ENCODE assay signal across 19 cellular contexts in genomic region chr19:16202320-16203255, GRCh38. TPM values are rescaled to one million over a fixed set of nuclear protein-coding genes. Genes with fewer than 3 reads are reported as not detected.
DNase-seq lines count a peak whose midpoint lies in the region; ATAC-seq, FAIRE-seq and TF ChIP-seq lines count a peak whose summit lies in the region.
"Had no signal": no experiment of that assay in that cellular context is flagged by ENCODE, and none has a peak within 500 bp of the region (broad histone marks: within the 10 kb centered on the region; RNA-seq: fewer than 3 reads in every experiment).

No MANE protein-coding gene starts in this region.

- CTCF ChIA-PET in K562 (lab: Yijun Ruan, JAX; ENCODE audit: low intra/inter-chr PET ratio): no interaction called here

- 80% methylated on average over 22 of the region's 22 CpGs for WGBS in K562 (ENCODE audit: insufficient coverage, low coverage, missing lambda C conversion rate)

- intact Hi-C loops in K562 (cut with micrococcal nuclease): no loop called here

- H3K4me1 Mint-ChIP-seq in IgD-negative memory B cell: peaks cover 19 to 32% (median 22%) of the 10 kb centered on the region in 3 donors
- H3K4me1 Mint-ChIP-seq in neural progenitor cell: peaks cover 12% of the 10 kb centered on the region

- no peaks in the 10 kb centered on the region for H3K27me3 Mint-ChIP-seq in IgD-negative memory B cell
- H3K27me3 Mint-ChIP-seq in neural progenitor cell (ENCODE audit: insufficient read depth, low read depth): no peaks in the 10 kb centered on the region
- H3K27me3 Mint-ChIP-seq: activated naive CD4-positive, alpha-beta T cell treated with anti-CD3 and anti-CD28 coated beads, Interleukin-2, amount 50 U/mL, for 24 hours had no signal

- no peak overlapping the region for H2AFZ ChIP-seq in K562 (ENCODE audit: low read depth, low read length)
- H2AFZ ChIP-seq in neural progenitor cell (replicated peaks): no peak overlapping the region

- H3K4me3 Mint-ChIP-seq in IgD-negative memory B cell (peak overlapping the region; percentile 38 to 82 (median 60)), neural progenitor cell (no peak overlapping the region)
- H3K4me3 Mint-ChIP-seq: activated naive CD4-positive, alpha-beta T cell treated with anti-CD3 and anti-CD28 coated beads, Interleukin-2, amount 50 U/mL, for 24 hours had no signal

- H4K20me1 ChIP-seq in K562 (replicated peaks; ENCODE audit: control insufficient read depth, insufficient read depth, low read length) (peaks cover 4% of the 10 kb centered on the region; the same call in 1 of the 2 replicates), neural progenitor cell (ENCODE audit: low read depth) (peaks cover 14% of the 10 kb centered on the region)

- no peaks in the 10 kb centered on the region for H3K9me3 ChIP-seq in K562 (replicated peaks; ENCODE audit: control insufficient read depth, insufficient read depth, low read depth, low read length)
- H3K9me3 ChIP-seq in neural progenitor cell (ENCODE audit: low read depth): no peaks in the 10 kb centered on the region
- H3K9me3 ChIP-seq in effector memory CD4-positive, alpha-beta T cell (ENCODE audit: control insufficient read depth, low read length): no peaks in the 10 kb centered on the region
- H3K9me3 ChIP-seq: esophagus muscularis mucosa had no signal

- no peak overlapping the region for H3K4me2 ChIP-seq in K562 (ENCODE audit: insufficient read depth, low read length)
- H3K4me2 ChIP-seq in neural progenitor cell: no peak overlapping the region
- H3K4me2 ChIP-seq: smooth muscle cell had no signal

- H3K27me3 ChIP-seq in K562 (ENCODE audit: control insufficient read depth in 2 of 2, insufficient read depth in 2 of 2, low read length in 2 of 2): no peaks in the 10 kb centered on the region
- H3K27me3 ChIP-seq in neural progenitor cell: no peaks in the 10 kb centered on the region
- H3K27me3 ChIP-seq in effector memory CD4-positive, alpha-beta T cell (replicated peaks; ENCODE audit: control insufficient read depth, insufficient read depth, low read length, poor library complexity, severe bottlenecking): no peaks in the 10 kb centered on the region
- H3K27me3 ChIP-seq: esophagus muscularis mucosa had no signal

- POLR2A ChIA-PET in K562 (lab: Yijun Ruan, JAX): interaction anchor here (0.6 to 1.6 kb wide), 5 partner anchors 9 to 1312 kb away, joined by 3 read pairs; no protein-coding TSS in a partner anchor

- TF ChIP-seq CTCF in K562 (IDR thresholded peaks at IDR 0.05 in 2 of 3, conservative IDR thresholded peaks at IDR 0.05 in 1 of 3; ENCODE audit: insufficient read depth in 2 of 3, low read depth in 1 of 3, low read length in 3 of 3) (no peak), neural progenitor cell (IDR thresholded peaks at IDR 0.05) (no peak)

- peaks cover 5% of the 10 kb centered on the region for H3F3A ChIP-seq in neural progenitor cell (ENCODE audit: low read depth)

- H3K9me3 Mint-ChIP-seq in IgD-negative memory B cell (no peaks in the 10 kb centered on the region), neural progenitor cell (no peaks in the 10 kb centered on the region)
- H3K9me3 Mint-ChIP-seq: activated naive CD4-positive, alpha-beta T cell treated with anti-CD3 and anti-CD28 coated beads, Interleukin-2, amount 50 U/mL, for 24 hours had no signal

- FAIRE-seq in K562 (lab: Jason Lieb, UNC) (no peak), HTR-8/SVneo (lab: Jason Lieb, UNC) (no peak)

- DNase-seq in DMS79 treated with DMSO at 0.1 percent for 48 hours (lab: John Stamatoyannopoulos, UW) (peak; percentile 9), DMS79 (lab: John Stamatoyannopoulos, UW) (no peak), K562 (ENCODE audit: extremely low read depth in 1 of 4, low spot score in 3 of 4) (no peak), neural progenitor cell (ENCODE audit: low spot score) (no peak), HTR-8/SVneo (ENCODE audit: insufficient read length, low spot score) (no peak)
- DNase-seq in effector memory CD4-positive, alpha-beta T cell: no peak
- DNase-seq: activated CD4-positive, alpha-beta T cell treated with anti-CD3 and anti-CD28 coated beads, Interleukin-2, amount 50 U/mL, for 4 hours; KBM-7; NCI-H1436 treated with DMSO at 0.1 percent for 48 hours; NCI-H526 had no signal

- no TSS peak for BruUV-seq in K562 (replicated peaks; lab: Mats Ljungman, UMichigan)

- H3K4me3 ChIP-seq in K562 (no peak overlapping the region), neural progenitor cell (no peak overlapping the region)
- H3K4me3 ChIP-seq in effector memory CD4-positive, alpha-beta T cell (ENCODE audit: insufficient read depth, low read depth, low read length, poor library complexity, severe bottlenecking): no peak overlapping the region
- H3K4me3 ChIP-seq: esophagus muscularis mucosa, smooth muscle cell had no signal

- TF ChIP-seq RAD21 in K562 (CRISPR knock-in tag; conservative IDR thresholded peaks at IDR 0.05 in 1 of 2, IDR thresholded peaks at IDR 0.05 in 1 of 2): no peak

- H3K79me2 ChIP-seq in K562 (ENCODE audit: control insufficient read depth, insufficient read depth, low read length): peaks cover 15% of the 10 kb centered on the region
- peaks cover 27% of the 10 kb centered on the region for H3K79me2 ChIP-seq in neural progenitor cell (ENCODE audit: low read depth)

- TF ChIP-seq POLR2A in K562 (conservative IDR thresholded peaks at IDR 0.05): no peak

- H3K9ac ChIP-seq in K562 (ENCODE audit: insufficient read depth in 1 of 2, low read depth in 2 of 2, low read length in 2 of 2) (no peak overlapping the region), neural progenitor cell (no peak overlapping the region)

- H3K27ac Mint-ChIP-seq in IgD-negative memory B cell: peak overlapping the region in 2 of 3 donors; percentile 87
- peak overlapping the region; percentile 61 for H3K27ac Mint-ChIP-seq in neural progenitor cell
- H3K27ac Mint-ChIP-seq: activated naive CD4-positive, alpha-beta T cell treated with anti-CD3 and anti-CD28 coated beads, Interleukin-2, amount 50 U/mL, for 24 hours had no signal

- peaks cover 4% of the 10 kb centered on the region for H3K9me1 ChIP-seq in K562 (ENCODE audit: control insufficient read depth, insufficient read depth, low read length)

- no peak for TF ChIP-seq EP300 in K562 (IDR thresholded peaks at IDR 0.05; ENCODE audit: low read length)

- H3K4me1 ChIP-seq in K562 (replicated peaks in 1 of 2; ENCODE audit: control insufficient read depth in 2 of 2, insufficient read depth in 2 of 2, low read length in 2 of 2): peaks cover 7 to 27% of the 10 kb centered on the region in 2 experiments; a peak in 3 of 5 replicates
- no peaks in the 10 kb centered on the region for H3K4me1 ChIP-seq in neural progenitor cell
- H3K4me1 ChIP-seq in effector memory CD4-positive, alpha-beta T cell (ENCODE audit: control insufficient read depth, insufficient read depth, low read length, poor library complexity, severe bottlenecking): peaks cover 11% of the 10 kb centered on the region

- H3K27ac ChIP-seq in K562 (ENCODE audit: extremely low read depth, low read depth, low read length) (no peak overlapping the region), neural progenitor cell (no peak overlapping the region)
- no peak overlapping the region for H3K27ac ChIP-seq in effector memory CD4-positive, alpha-beta T cell (ENCODE audit: insufficient read depth, low read length, poor library complexity, severe bottlenecking)
- H3K27ac ChIP-seq: 22Rv1, esophagus muscularis mucosa had no signal

- in situ Hi-C loops in K562 (cut with MboI): no loop called here

- peaks cover 3% of the 10 kb centered on the region for H3K36me3 Mint-ChIP-seq in IgD-negative memory B cell
- H3K36me3 Mint-ChIP-seq in neural progenitor cell: peaks cover 21% of the 10 kb centered on the region

- peaks cover 30% of the 10 kb centered on the region; the same call in 2 of the 3 replicates for H3K36me3 ChIP-seq in K562 (ENCODE audit: control insufficient read depth, insufficient read depth, low read length)
- no peaks in the 10 kb centered on the region for H3K36me3 ChIP-seq in neural progenitor cell
- H3K36me3 ChIP-seq in effector memory CD4-positive, alpha-beta T cell (ENCODE audit: control insufficient read depth, insufficient read depth, low read length): peaks cover 43% of the 10 kb centered on the region

- ATAC-seq in K562 (no peak), GM18870 (IDR thresholded peaks at IDR 0.05; ENCODE audit: unreplicated experiment) (no peak)

RNA-seq across cellular contexts. Expression of gene AP1M1, which starts 4.9 kb away (rescaled TPM):
- polyA plus RNA-seq in IgD-negative memory B cell (130 TPM), K562 (2011; rRNA removed) (29.1 and 42.9 TPM in 2 replicates), K562 (2014; fragmentation: Illumina TruSeq; extraction: Trizol) (35.4 and 44.5 TPM in 2 replicates), K562 (2014; fragmentation: Nextera tagmentation; extraction: Ambion mirVana) (1 to 10 TPM in 1 of 2 experiments, under 1 TPM in 1; 0.87 to 3.0 TPM), K562 (2014; rRNA removed) (34.8 and 39.4 TPM in 2 replicates)
- 43.5 and 103 TPM in 2 replicates for total RNA-seq in K562 (2011; cell fraction: chromatin; rRNA removed; ENCODE audit: low replicate concordance)
- 56.9 and 61.7 TPM in 2 replicates for total RNA-seq in K562 (2011; cell fraction: nucleolus; rRNA removed)
- 39.8 and 44.1 TPM in 2 replicates for total RNA-seq in K562 (2011; cell fraction: nucleoplasm; rRNA removed)
- total RNA-seq in K562 (2014; rRNA removed) (48.0 and 53.8 TPM in 2 replicates), K562 (2014; rRNA removed; fragmentation: Illumina TruSeq; extraction: Trizol) (12.9 and 17.1 TPM in 2 replicates), K562 (2015; rRNA removed; fragmentation: Illumina TruSeq; extraction: Trizol) (28.1 and 28.6 TPM in 2 replicates), K562 (2021) (53.6 and 56.2 TPM in 2 replicates), neural progenitor cell (ENCODE audit: low replicate concordance) (26.5 and 53.3 TPM in 2 replicates)
- 39.5 and 53.3 TPM in 2 replicates for polyA plus RNA-seq in K562 (2011; cell fraction: cytosol; rRNA removed)
- polyA plus RNA-seq in K562 (2011; cell fraction: nucleus; rRNA removed): 75.6 and 83.2 TPM in 2 replicates
- 66.8 and 85.3 TPM in 2 replicates for polyA plus RNA-seq in K562 (2012)
- 17.9 and 23.9 TPM in 2 replicates for polyA minus RNA-seq in K562 (2011; rRNA and poly(A)+ RNA removed)
- 41.5 and 47.6 TPM in 2 replicates for polyA minus RNA-seq in K562 (2011; cell fraction: cytosol; rRNA and poly(A)+ RNA removed)
- 21.9 and 34.4 TPM in 2 replicates for polyA minus RNA-seq in K562 (2011; cell fraction: nucleus; rRNA and poly(A)+ RNA removed)

RNA-seq across cellular contexts. Expression of gene FAM32A, which starts 17.4 kb away (rescaled TPM):
- 123 TPM for polyA plus RNA-seq in IgD-negative memory B cell
- total RNA-seq in K562 (2011; cell fraction: chromatin; rRNA removed; ENCODE audit: low replicate concordance): 14.8 and 20.8 TPM in 2 replicates
- 14.2 and 16.1 TPM in 2 replicates for total RNA-seq in K562 (2011; cell fraction: nucleolus; rRNA removed)
- 18.8 and 21.6 TPM in 2 replicates for total RNA-seq in K562 (2011; cell fraction: nucleoplasm; rRNA removed)
- total RNA-seq in K562 (2014; rRNA removed): 94.5 and 95.8 TPM in 2 replicates
- total RNA-seq in K562 (2014; rRNA removed; fragmentation: Illumina TruSeq; extraction: Trizol): 54.5 and 57.2 TPM in 2 replicates
- 70.9 and 73.7 TPM in 2 replicates for total RNA-seq in K562 (2015; rRNA removed; fragmentation: Illumina TruSeq; extraction: Trizol)
- total RNA-seq in K562 (2021): 44.9 and 45.9 TPM in 2 replicates
- polyA plus RNA-seq in K562 (2011; rRNA removed): 82.6 and 96.7 TPM in 2 replicates
- polyA plus RNA-seq in K562 (2011; cell fraction: cytosol; rRNA removed): 84.9 and 85.1 TPM in 2 replicates
- polyA plus RNA-seq in K562 (2011; cell fraction: nucleus; rRNA removed): 37.5 and 41.1 TPM in 2 replicates
- 50.8 and 60.4 TPM in 2 replicates for polyA plus RNA-seq in K562 (2012)
- 76.2 and 77.8 TPM in 2 replicates for polyA plus RNA-seq in K562 (2014; fragmentation: Illumina TruSeq; extraction: Trizol)
- 10 to 100 TPM; 30.7 to 43.0 TPM for polyA plus RNA-seq in K562 (2014; fragmentation: Nextera tagmentation; extraction: Ambion mirVana)
- polyA plus RNA-seq in K562 (2014; rRNA removed): 94.5 and 102 TPM in 2 replicates
- 28.1 and 34.6 TPM in 2 replicates for polyA minus RNA-seq in K562 (2011; rRNA and poly(A)+ RNA removed)
- polyA minus RNA-seq in K562 (2011; cell fraction: cytosol; rRNA and poly(A)+ RNA removed): 14.7 and 21.1 TPM in 2 replicates
- polyA minus RNA-seq in K562 (2011; cell fraction: nucleus; rRNA and poly(A)+ RNA removed): 6.2 and 10.3 TPM in 2 replicates
- 137 and 139 TPM in 2 replicates for total RNA-seq in neural progenitor cell (ENCODE audit: low replicate concordance)

RNA-seq across cellular contexts. Expression of gene CIB3, which starts 29.3 kb away (rescaled TPM):
- not detected for polyA plus RNA-seq in IgD-negative memory B cell
- total RNA-seq in K562 (2011; cell fraction: chromatin; rRNA removed; ENCODE audit: low replicate concordance): not detected in 2 replicates
- total RNA-seq in K562 (2011; cell fraction: nucleolus; rRNA removed): not detected in 2 replicates
- total RNA-seq in K562 (2011; cell fraction: nucleoplasm; rRNA removed): not detected in 2 replicates
- not detected in 2 replicates for total RNA-seq in K562 (2014; rRNA removed)
- not detected in 2 replicates for total RNA-seq in K562 (2014; rRNA removed; fragmentation: Illumina TruSeq; extraction: Trizol)
- total RNA-seq in K562 (2015; rRNA removed; fragmentation: Illumina TruSeq; extraction: Trizol): not detected in 2 replicates
- not detected in 2 replicates for total RNA-seq in K562 (2021)
- polyA plus RNA-seq in K562 (2011; rRNA removed): not detected in 2 replicates
- not detected in 2 replicates for polyA plus RNA-seq in K562 (2011; cell fraction: cytosol; rRNA removed)
- not detected in 2 replicates for polyA plus RNA-seq in K562 (2011; cell fraction: nucleus; rRNA removed)
- polyA plus RNA-seq in K562 (2012): not detected in 2 replicates
- not detected in 2 replicates for polyA plus RNA-seq in K562 (2014; fragmentation: Illumina TruSeq; extraction: Trizol)
- polyA plus RNA-seq in K562 (2014; fragmentation: Nextera tagmentation; extraction: Ambion mirVana): under 1 TPM in 1 of 2 experiments, not detected in 1; 0.08 TPM
- polyA plus RNA-seq in K562 (2014; rRNA removed): 0.13 TPM in 1 of 2 replicates, not detected in the other
- polyA minus RNA-seq in K562 (2011; rRNA and poly(A)+ RNA removed): not detected in 2 replicates
- not detected in 2 replicates for polyA minus RNA-seq in K562 (2011; cell fraction: cytosol; rRNA and poly(A)+ RNA removed)
- not detected in 2 replicates for polyA minus RNA-seq in K562 (2011; cell fraction: nucleus; rRNA and poly(A)+ RNA removed)
- total RNA-seq in neural progenitor cell (ENCODE audit: low replicate concordance): not detected in 2 replicates
- total RNA-seq: esophagus muscularis mucosa; lower leg skin; smooth muscle cell; T-helper 2 cell treated with Interferon-gamma antibody and Interleukin-4, amounts not matched to agents 100 ng/mL and 5 ng/mL, for 36 hours; temporal lobe had no signal
- polyA plus RNA-seq: smooth muscle cell had no signal

RNA-seq across cellular contexts. Expression of gene HSH2D, which starts 59.1 kb away (rescaled TPM):
- polyA plus RNA-seq in IgD-negative memory B cell (122 TPM), K562 (2011; rRNA removed) (0.33 and 0.39 TPM in 2 replicates), K562 (2014; fragmentation: Illumina TruSeq; extraction: Trizol) (0.30 and 0.42 TPM in 2 replicates), K562 (2014; fragmentation: Nextera tagmentation; extraction: Ambion mirVana) (under 1 TPM in 1 of 2 experiments, not detected in 1; 0.03 TPM), K562 (2014; rRNA removed) (0.12 and 0.37 TPM in 2 replicates)
- 0.81 TPM in 1 of 2 replicates, not detected in the other for total RNA-seq in K562 (2011; cell fraction: chromatin; rRNA removed; ENCODE audit: low replicate concordance)
- total RNA-seq in K562 (2011; cell fraction: nucleolus; rRNA removed): 0.39 and 0.67 TPM in 2 replicates
- 0.37 TPM in 1 of 2 replicates, not detected in the other for total RNA-seq in K562 (2011; cell fraction: nucleoplasm; rRNA removed)
- total RNA-seq in K562 (2014; rRNA removed) (0.18 and 0.29 TPM in 2 replicates), K562 (2014; rRNA removed; fragmentation: Illumina TruSeq; extraction: Trizol) (0.15 and 0.19 TPM in 2 replicates), K562 (2015; rRNA removed; fragmentation: Illumina TruSeq; extraction: Trizol) (1.1 TPM in 2 replicates), K562 (2021) (0.16 and 0.42 TPM in 2 replicates), neural progenitor cell (ENCODE audit: low replicate concordance) (not detected in 2 replicates)
- 0.44 and 0.69 TPM in 2 replicates for polyA plus RNA-seq in K562 (2011; cell fraction: cytosol; rRNA removed)
- polyA plus RNA-seq in K562 (2011; cell fraction: nucleus; rRNA removed): 0.68 and 0.69 TPM in 2 replicates
- polyA plus RNA-seq in K562 (2012): 0.40 and 3.0 TPM in 2 replicates
- polyA minus RNA-seq in K562 (2011; rRNA and poly(A)+ RNA removed): 0.09 TPM in 1 of 2 replicates, not detected in the other
- not detected in 2 replicates for polyA minus RNA-seq in K562 (2011; cell fraction: cytosol; rRNA and poly(A)+ RNA removed)
- polyA minus RNA-seq in K562 (2011; cell fraction: nucleus; rRNA and poly(A)+ RNA removed): 0.22 and 0.27 TPM in 2 replicates
- total RNA-seq: smooth muscle cell had no signal
